9 cellular contexts compared by ENCODE assay signal in the genomic region with DNA sequence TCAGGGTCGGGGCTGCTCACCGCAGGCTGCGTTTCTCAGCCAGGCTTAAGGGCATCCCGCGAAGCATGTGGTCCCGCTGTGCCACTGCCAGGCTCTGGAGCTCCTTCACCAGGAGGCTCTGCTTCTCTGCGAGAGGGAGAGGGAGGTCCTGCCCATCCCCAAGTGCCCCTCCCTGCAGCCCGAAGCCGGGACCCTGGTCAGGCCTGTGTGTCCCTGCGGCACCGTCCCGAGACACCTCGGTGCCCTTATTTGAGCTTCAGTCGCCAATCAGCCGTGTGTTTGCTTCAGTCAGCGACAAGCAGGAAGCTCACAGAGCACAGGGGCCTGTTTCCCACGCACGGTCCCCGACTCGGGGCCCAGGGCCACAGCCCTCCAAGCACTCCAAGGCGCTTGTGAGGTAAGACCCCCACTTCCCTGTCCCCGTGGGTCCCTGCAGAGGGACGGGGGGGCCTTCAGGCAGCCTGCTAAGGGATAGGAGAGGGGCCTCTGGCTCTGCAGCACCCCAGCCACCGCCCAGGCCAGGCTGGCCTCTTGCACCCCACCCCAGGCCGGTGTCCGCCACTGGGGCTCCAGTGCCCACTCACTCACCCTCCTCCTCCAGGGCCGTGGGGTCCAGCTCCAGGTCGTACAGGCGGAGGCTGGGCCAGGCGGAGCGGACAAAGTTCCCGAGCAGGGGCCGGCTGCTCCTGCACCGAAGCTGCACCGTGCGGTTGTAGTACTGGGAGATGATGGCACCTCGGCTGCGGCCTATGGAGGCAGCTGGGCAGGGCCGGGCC. TPM values are rescaled to one million over a fixed set of nuclear protein-coding genes. Genes with fewer than 3 reads are reported as not detected.
A peak's percentile ranks its signal among the peaks of the same experiment; 100 is the strongest.
DNase-seq lines count a peak whose midpoint lies in the region; ATAC-seq, FAIRE-seq and TF ChIP-seq lines count a peak whose summit lies in the region.
"Had no signal": no experiment of that assay in that cellular context is flagged by ENCODE, and none has a peak within 500 bp of the region (broad histone marks: within the 10 kb centered on the region; RNA-seq: fewer than 3 reads in every experiment).

No MANE protein-coding gene starts in this region.

- H3K9me3 ChIP-seq in SK-N-MC (ENCODE audit: low read depth, low read length) (no peaks in the 10 kb centered on the region), small intestine (ENCODE audit: control insufficient read depth, low read depth) (no peaks in the 10 kb centered on the region)
- H3K9me3 ChIP-seq: uterus had no signal

- H3K27ac ChIP-seq in SK-N-MC: 0 out of 2 replicates have a peak overlapping the region, but pooled peaks have one; percentile 25
- peak overlapping the region in 58 of 59 donors; percentile 33 to 100 (median 99) for H3K27ac ChIP-seq in dorsolateral prefrontal cortex
- H3K27ac ChIP-seq in small intestine (ENCODE audit: low read depth in 1 of 2, low read length in 1 of 2): peak overlapping the region; percentile 33 to 51

- peaks cover 0 to 11% (median 0%) of the 10 kb centered on the region in 45 donors for H3K27me3 ChIP-seq in dorsolateral prefrontal cortex
- no peaks in the 10 kb centered on the region for H3K27me3 ChIP-seq in small intestine (ENCODE audit: control insufficient read depth in 2 of 2, insufficient read depth in 2 of 2, low read length in 2 of 2)

- peaks cover 3% of the 10 kb centered on the region; the same call in 1 of the 2 replicates for H3K36me3 ChIP-seq in SK-N-MC (ENCODE audit: insufficient read depth, low read length)
- peaks cover 11 to 15% of the 10 kb centered on the region in 2 donors for H3K36me3 ChIP-seq in small intestine (ENCODE audit: control insufficient read depth in 2 of 2, insufficient read depth in 2 of 2, low read length in 2 of 2)
- H3K36me3 ChIP-seq: uterus had no signal

- TF ChIP-seq POLR2A in GM12891 (IDR thresholded peaks at IDR 0.05; ENCODE audit: low read depth, low read length) (no peak; the same call in 1 of the 2 replicates), lower leg skin (IDR thresholded peaks at IDR 0.05) (no peak)

- peaks cover 2 to 6% of the 10 kb centered on the region in 2 donors for H3K4me1 ChIP-seq in small intestine (ENCODE audit: control insufficient read depth in 2 of 2, insufficient read depth in 1 of 2, low read depth in 1 of 2, low read length in 1 of 2)

- ATAC-seq in HG02885 (IDR thresholded peaks at IDR 0.05; ENCODE audit: poor library complexity, unreplicated experiment): no peak
- no peak for ATAC-seq in HG02870 (IDR thresholded peaks at IDR 0.05; ENCODE audit: unreplicated experiment)

- H3K9ac ChIP-seq in SK-N-MC (ENCODE audit: insufficient read length): no peak overlapping the region

- intact Hi-C loops in dorsolateral prefrontal cortex (cut with DNase I) (loop anchor here in 1 of 2 donors (5.0 kb wide), 1 partner anchor 47 kb away; no protein-coding TSS in a partner anchor), lower leg skin (cut with DNase I; ENCODE audit: low total_unique reads) (no loop called here)

- H3K4me3 ChIP-seq in SK-N-MC: no peak overlapping the region
- peak overlapping the region in 8 of 59 donors; percentile 7 to 94 (median 58) for H3K4me3 ChIP-seq in dorsolateral prefrontal cortex
- H3K4me3 ChIP-seq in small intestine (ENCODE audit: low read depth in 1 of 2, low read length in 2 of 2): peak overlapping the region in 1 of 2 donors; percentile 94
- no peak overlapping the region for H3K4me3 ChIP-seq in lower leg skin (ENCODE audit: low read depth, poor library complexity, severe bottlenecking)
- H3K4me3 ChIP-seq: uterus had no signal

- DNase-seq in GM12891 (ENCODE audit: insufficient read length, low spot score): no peak
- no peak for DNase-seq in SK-N-MC (ENCODE audit: low read depth, low spot score)
- DNase-seq in dorsolateral prefrontal cortex: peak in 1 of 10 donors; percentile 28
- no peak for DNase-seq in small intestine
- no peak for DNase-seq in lower leg skin (ENCODE audit: low spot score in 2 of 2)
- DNase-seq: NK-92 treated with Interleukin-12 subunit alpha and Interleukin-12 subunit beta, amount 100 ng/mL, for 24 hours; uterus had no signal

- FAIRE-seq in GM12891 (lab: Jason Lieb, UNC): peak; percentile 82
- no peak for FAIRE-seq in small intestine (lab: Jason Lieb, UNC)

- 63 to 81% (median 67%) methylated on average over 36 to 39 of the region's 39 CpGs for WGBS in small intestine, 3 donors
- 82 to 85% methylated on average over 26 to 28 of the region's 39 CpGs for WGBS in lower leg skin, 2 donors

- TF ChIP-seq CTCF in dorsolateral prefrontal cortex (IDR thresholded peaks at IDR 0.05 in 54 of 56, conservative IDR thresholded peaks at IDR 0.05 in 2 of 56; ENCODE audit: low read depth in 1 of 56, partially characterized antibody in 56 of 56): no peak
- no peak for TF ChIP-seq CTCF in lower leg skin (IDR thresholded peaks at IDR 0.05)

TF ChIP-seq in GM12891, 5 proteins besides CTCF, POLR2A, EP300 and RAD21:
- TF ChIP-seq POLR2AphosphoS5 (IDR thresholded peaks at IDR 0.05; ENCODE audit: low read depth, low read length) (no peak), POU2F2 (IDR thresholded peaks at IDR 0.05; ENCODE audit: low read depth, low read length) (no peak), TAF1 (IDR thresholded peaks at IDR 0.05; ENCODE audit: low read depth, low read length) (no peak), PAX5 (IDR thresholded peaks at IDR 0.05; ENCODE audit: insufficient read depth, low read length, severe bottlenecking) (no peak), SPI1 (IDR thresholded peaks at IDR 0.05; ENCODE audit: low read depth, low read length) (no peak)

RNA-seq across cellular contexts. Expression of gene TMC6, which starts 3.2 kb away (rescaled TPM):
- 125 TPM for polyA plus RNA-seq in GM12891 (2012; ENCODE audit: low read depth, missing spikeins)
- total RNA-seq in dorsolateral prefrontal cortex (100 to 1,000 TPM in 45 of 120 experiments, 10 to 100 TPM in 75; 17.3 to 352 (median 81.1) TPM), lower leg skin (10 to 100 TPM; 31.6 to 44.8 (median 39.0) TPM)
- 10 to 100 TPM; 29.7 to 51.1 (median 50.0) TPM for polyA plus RNA-seq in small intestine

RNA-seq across cellular contexts. Expression of gene TMC8, which starts 5.2 kb away (rescaled TPM):
- 67.1 TPM for polyA plus RNA-seq in GM12891 (2012; ENCODE audit: low read depth, missing spikeins)
- total RNA-seq in dorsolateral prefrontal cortex (10 to 100 TPM in 18 of 120 experiments, 1 to 10 TPM in 101, under 1 TPM in 1; 0.90 to 20.9 (median 6.7) TPM), lower leg skin (1 to 10 TPM; 1.5 to 2.7 (median 1.7) TPM)
- 1 to 10 TPM; 1.3 to 5.7 (median 4.1) TPM for polyA plus RNA-seq in small intestine

RNA-seq across cellular contexts. Expression of gene C17orf99, which starts 20.9 kb away (rescaled TPM):
- polyA plus RNA-seq in GM12891 (2012; ENCODE audit: low read depth, missing spikeins): 5.8 TPM
- total RNA-seq in dorsolateral prefrontal cortex (1 to 10 TPM in 2 of 120 experiments, under 1 TPM in 9, not detected in 109; 0.18 to 1.9 (median 0.31) TPM), lower leg skin (1 to 10 TPM in 1 of 4 donors, under 1 TPM in 3; 0.42 to 1.6 (median 0.62) TPM)
- polyA plus RNA-seq in small intestine: under 1 TPM in 1 of 3 donors, not detected in 2; 0.19 TPM

RNA-seq across cellular contexts. Expression of gene SYNGR2, which starts 43.1 kb away (rescaled TPM):
- polyA plus RNA-seq in GM12891 (2012; ENCODE audit: low read depth, missing spikeins): 338 TPM
- 100 to 1,000 TPM in 3 of 120 experiments, 10 to 100 TPM in 117; 19.6 to 122 (median 45.6) TPM for total RNA-seq in dorsolateral prefrontal cortex
- polyA plus RNA-seq in small intestine: 100 to 1,000 TPM in 1 of 3 donors, 10 to 100 TPM in 2; 46.5 to 187 (median 73.0) TPM
- total RNA-seq in lower leg skin: 100 to 1,000 TPM in 3 of 4 donors, 10 to 100 TPM in 1; 97.9 to 169 (median 144) TPM

Comparison
In these comparisons a context has a peak if more than half of its experiments do, and no peak if none do; other contexts are left out.
1. H3K27ac ChIP-seq: peak in every context shown above with its lines; median percentile 99 in dorsolateral prefrontal cortex; 42 in small intestine; 25 in SK-N-MC.